In the genomic region with DNA sequence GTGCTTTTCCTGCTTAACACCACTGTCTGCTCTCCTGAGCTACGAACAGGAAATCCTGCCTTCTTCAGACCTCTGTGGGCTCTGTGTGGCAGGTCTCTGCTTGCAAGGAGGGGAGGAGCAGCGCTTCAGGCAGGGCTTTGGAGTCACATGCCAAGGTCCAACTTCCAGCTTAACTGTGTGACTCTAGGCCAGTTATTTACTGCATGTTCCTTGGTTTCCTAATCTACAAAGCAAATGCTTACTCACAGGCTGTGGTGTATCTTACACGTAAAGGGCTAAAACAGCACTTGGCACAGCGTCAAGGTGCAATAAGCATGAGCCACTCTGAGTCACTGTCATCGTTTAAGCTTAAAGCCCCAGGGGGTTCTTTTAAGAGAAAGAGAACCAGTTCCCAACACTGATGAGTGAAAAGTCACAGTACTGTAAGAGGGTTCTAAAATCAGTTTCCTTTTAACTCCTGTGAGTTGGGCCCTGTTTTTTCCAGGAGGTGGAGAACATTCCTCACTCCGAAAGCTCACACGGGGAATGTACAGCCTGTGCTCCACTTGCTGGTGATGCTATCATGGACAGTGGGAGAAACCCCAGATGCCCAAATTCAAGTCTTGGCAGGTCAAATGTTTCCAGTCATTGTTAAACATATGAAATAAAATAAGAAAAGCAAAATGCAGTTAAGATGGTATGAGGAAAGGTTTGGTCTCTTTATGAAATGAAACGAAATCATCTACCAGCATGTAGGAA, we compare ENCODE assay signal across 8 cellular contexts. TPM values are rescaled to one million over a fixed set of nuclear protein-coding genes. Genes with fewer than 3 reads are reported as not detected.
DNase-seq lines count a peak whose midpoint lies in the region; ATAC-seq and TF ChIP-seq lines count a peak whose summit lies in the region.

No MANE protein-coding gene starts in this region.

- no peak overlapping the region for H3K4me2 ChIP-seq in GM23338

- H3K27me3 Mint-ChIP-seq in GM23338 (ENCODE audit: insufficient read depth, low read depth, poor library complexity) (peaks cover 2% of the 10 kb centered on the region), endothelial cell (ENCODE audit: unreplicated experiment) (no peaks in the 10 kb centered on the region)
- H3K27me3 Mint-ChIP-seq in activated CD4-positive, alpha-beta T cell treated with anti-CD3 and anti-CD28 coated beads for 36 hours: no peaks in the 10 kb centered on the region

- peaks cover 11% of the 10 kb centered on the region for H3K36me3 ChIP-seq in GM23338 (ENCODE audit: insufficient read depth)

- TF ChIP-seq CTCF in GM23338 (conservative IDR thresholded peaks at IDR 0.05; ENCODE audit: low read depth in 2 of 2) (no peak), endothelial cell (IDR thresholded peaks at IDR 0.05; ENCODE audit: unreplicated experiment) (no peak)

- H3K4me1 ChIP-seq in GM23338 (ENCODE audit: insufficient read depth): no peaks in the 10 kb centered on the region

- ATAC-seq in GM23338: no peak
- peak; percentile 96 for ATAC-seq in activated CD4-positive, alpha-beta T cell treated with anti-CD3 and anti-CD28 coated beads for 36 hours

- no peaks in the 10 kb centered on the region for H3K27me3 ChIP-seq in GM23338 (ENCODE audit: insufficient read depth)

- peaks cover 28% of the 10 kb centered on the region for H3K36me3 Mint-ChIP-seq in GM23338 (ENCODE audit: low read depth)
- H3K36me3 Mint-ChIP-seq in activated CD4-positive, alpha-beta T cell treated with anti-CD3 and anti-CD28 coated beads for 36 hours (ENCODE audit: low read depth): peaks cover 41% of the 10 kb centered on the region
- H3K36me3 Mint-ChIP-seq in endothelial cell (ENCODE audit: low read depth, unreplicated experiment): peaks cover 21% of the 10 kb centered on the region

- CTCF ChIA-PET in activated CD4-positive, alpha-beta T cell treated with anti-CD3 and anti-CD28 coated beads for 36 hours (lab: Charles Lee): interaction anchor here (0.5 to 2.7 kb wide), 8 partner anchors 9 to 457 kb away, joined by 3 to 10 read pairs (median 4); no protein-coding TSS in a partner anchor

- H3K9me2 ChIP-seq in GM23338 (ENCODE audit: insufficient read depth): no peaks in the 10 kb centered on the region

- no peak overlapping the region for H3K4me3 ChIP-seq in GM23338

- no peaks in the 10 kb centered on the region for H3F3A ChIP-seq in GM23338 (replicated peaks; ENCODE audit: low read depth)

- intact Hi-C loops in activated CD4-positive, alpha-beta T cell treated with anti-CD3 and anti-CD28 coated beads for 36 hours (cut with DNase I, micrococcal nuclease): loop anchor here (1.0 to 5.0 kb wide), 3 partner anchors 15 to 79 kb away; no protein-coding TSS in a partner anchor

- POLR2A ChIA-PET in activated CD4-positive, alpha-beta T cell treated with anti-CD3 and anti-CD28 coated beads for 36 hours (lab: Charles Lee): no interaction called here

- H3K79me2 ChIP-seq in GM23338 (replicated peaks; ENCODE audit: insufficient read depth): no peaks in the 10 kb centered on the region

- no peaks in the 10 kb centered on the region for H3K4me1 Mint-ChIP-seq in GM23338
- H3K4me1 Mint-ChIP-seq in activated CD4-positive, alpha-beta T cell treated with anti-CD3 and anti-CD28 coated beads for 36 hours: peaks cover 29% of the 10 kb centered on the region
- H3K4me1 Mint-ChIP-seq in endothelial cell (ENCODE audit: unreplicated experiment): peaks cover 52% of the 10 kb centered on the region

- H3K27ac ChIP-seq in GM23338 (ENCODE audit: low read depth) (peak overlapping the region; percentile 79; the same call in 1 of the 2 replicates), temporal lobe (ENCODE audit: low read depth, low read length) (peak overlapping the region; percentile 90)

- no peak overlapping the region for H3K4me3 Mint-ChIP-seq in GM23338
- H3K4me3 Mint-ChIP-seq in activated CD4-positive, alpha-beta T cell treated with anti-CD3 and anti-CD28 coated beads for 36 hours: no peak overlapping the region
- H3K4me3 Mint-ChIP-seq in endothelial cell (ENCODE audit: unreplicated experiment): no peak overlapping the region

- DNase-seq in EL (peak; percentile 100), GM23338 (ENCODE audit: low spot score) (no peak), M059J (ENCODE audit: low read depth) (peak; percentile 100), endothelial cell (ENCODE audit: low spot score) (peak; percentile 44), myocyte (ENCODE audit: low read depth) (peak; percentile 97), mesenteric fat pad (ENCODE audit: low spot score) (no peak)
- peak; percentile 87 for DNase-seq in activated CD4-positive, alpha-beta T cell treated with anti-CD3 and anti-CD28 coated beads for 36 hours

- H3K9me3 Mint-ChIP-seq in GM23338 (no peaks in the 10 kb centered on the region), endothelial cell (ENCODE audit: unreplicated experiment) (no peaks in the 10 kb centered on the region)
- no peaks in the 10 kb centered on the region for H3K9me3 Mint-ChIP-seq in activated CD4-positive, alpha-beta T cell treated with anti-CD3 and anti-CD28 coated beads for 36 hours (ENCODE audit: low read depth)

- H3K27ac Mint-ChIP-seq in GM23338 (no peak overlapping the region), endothelial cell (ENCODE audit: unreplicated experiment) (peak overlapping the region; percentile 98)
- peak overlapping the region; percentile 84 for H3K27ac Mint-ChIP-seq in activated CD4-positive, alpha-beta T cell treated with anti-CD3 and anti-CD28 coated beads for 36 hours

- 0 out of 2 replicates have a peak, but pooled peaks cover under 1% of the 10 kb centered on the region for H4K20me1 ChIP-seq in GM23338 (replicated peaks; ENCODE audit: insufficient read depth)

- no peak overlapping the region for H2AFZ ChIP-seq in GM23338

TF ChIP-seq in GM23338, 12 proteins besides CTCF, POLR2A, EP300 and RAD21 (continues in another document):
- TF ChIP-seq EZH2phosphoT487 (IDR thresholded peaks at IDR 0.05; ENCODE audit: unreplicated experiment) (no peak), ZNF331 (CRISPR knock-in tag; IDR thresholded peaks at IDR 0.05; ENCODE audit: low read depth) (no peak)
- TF ChIP-seq, protein P1, sequence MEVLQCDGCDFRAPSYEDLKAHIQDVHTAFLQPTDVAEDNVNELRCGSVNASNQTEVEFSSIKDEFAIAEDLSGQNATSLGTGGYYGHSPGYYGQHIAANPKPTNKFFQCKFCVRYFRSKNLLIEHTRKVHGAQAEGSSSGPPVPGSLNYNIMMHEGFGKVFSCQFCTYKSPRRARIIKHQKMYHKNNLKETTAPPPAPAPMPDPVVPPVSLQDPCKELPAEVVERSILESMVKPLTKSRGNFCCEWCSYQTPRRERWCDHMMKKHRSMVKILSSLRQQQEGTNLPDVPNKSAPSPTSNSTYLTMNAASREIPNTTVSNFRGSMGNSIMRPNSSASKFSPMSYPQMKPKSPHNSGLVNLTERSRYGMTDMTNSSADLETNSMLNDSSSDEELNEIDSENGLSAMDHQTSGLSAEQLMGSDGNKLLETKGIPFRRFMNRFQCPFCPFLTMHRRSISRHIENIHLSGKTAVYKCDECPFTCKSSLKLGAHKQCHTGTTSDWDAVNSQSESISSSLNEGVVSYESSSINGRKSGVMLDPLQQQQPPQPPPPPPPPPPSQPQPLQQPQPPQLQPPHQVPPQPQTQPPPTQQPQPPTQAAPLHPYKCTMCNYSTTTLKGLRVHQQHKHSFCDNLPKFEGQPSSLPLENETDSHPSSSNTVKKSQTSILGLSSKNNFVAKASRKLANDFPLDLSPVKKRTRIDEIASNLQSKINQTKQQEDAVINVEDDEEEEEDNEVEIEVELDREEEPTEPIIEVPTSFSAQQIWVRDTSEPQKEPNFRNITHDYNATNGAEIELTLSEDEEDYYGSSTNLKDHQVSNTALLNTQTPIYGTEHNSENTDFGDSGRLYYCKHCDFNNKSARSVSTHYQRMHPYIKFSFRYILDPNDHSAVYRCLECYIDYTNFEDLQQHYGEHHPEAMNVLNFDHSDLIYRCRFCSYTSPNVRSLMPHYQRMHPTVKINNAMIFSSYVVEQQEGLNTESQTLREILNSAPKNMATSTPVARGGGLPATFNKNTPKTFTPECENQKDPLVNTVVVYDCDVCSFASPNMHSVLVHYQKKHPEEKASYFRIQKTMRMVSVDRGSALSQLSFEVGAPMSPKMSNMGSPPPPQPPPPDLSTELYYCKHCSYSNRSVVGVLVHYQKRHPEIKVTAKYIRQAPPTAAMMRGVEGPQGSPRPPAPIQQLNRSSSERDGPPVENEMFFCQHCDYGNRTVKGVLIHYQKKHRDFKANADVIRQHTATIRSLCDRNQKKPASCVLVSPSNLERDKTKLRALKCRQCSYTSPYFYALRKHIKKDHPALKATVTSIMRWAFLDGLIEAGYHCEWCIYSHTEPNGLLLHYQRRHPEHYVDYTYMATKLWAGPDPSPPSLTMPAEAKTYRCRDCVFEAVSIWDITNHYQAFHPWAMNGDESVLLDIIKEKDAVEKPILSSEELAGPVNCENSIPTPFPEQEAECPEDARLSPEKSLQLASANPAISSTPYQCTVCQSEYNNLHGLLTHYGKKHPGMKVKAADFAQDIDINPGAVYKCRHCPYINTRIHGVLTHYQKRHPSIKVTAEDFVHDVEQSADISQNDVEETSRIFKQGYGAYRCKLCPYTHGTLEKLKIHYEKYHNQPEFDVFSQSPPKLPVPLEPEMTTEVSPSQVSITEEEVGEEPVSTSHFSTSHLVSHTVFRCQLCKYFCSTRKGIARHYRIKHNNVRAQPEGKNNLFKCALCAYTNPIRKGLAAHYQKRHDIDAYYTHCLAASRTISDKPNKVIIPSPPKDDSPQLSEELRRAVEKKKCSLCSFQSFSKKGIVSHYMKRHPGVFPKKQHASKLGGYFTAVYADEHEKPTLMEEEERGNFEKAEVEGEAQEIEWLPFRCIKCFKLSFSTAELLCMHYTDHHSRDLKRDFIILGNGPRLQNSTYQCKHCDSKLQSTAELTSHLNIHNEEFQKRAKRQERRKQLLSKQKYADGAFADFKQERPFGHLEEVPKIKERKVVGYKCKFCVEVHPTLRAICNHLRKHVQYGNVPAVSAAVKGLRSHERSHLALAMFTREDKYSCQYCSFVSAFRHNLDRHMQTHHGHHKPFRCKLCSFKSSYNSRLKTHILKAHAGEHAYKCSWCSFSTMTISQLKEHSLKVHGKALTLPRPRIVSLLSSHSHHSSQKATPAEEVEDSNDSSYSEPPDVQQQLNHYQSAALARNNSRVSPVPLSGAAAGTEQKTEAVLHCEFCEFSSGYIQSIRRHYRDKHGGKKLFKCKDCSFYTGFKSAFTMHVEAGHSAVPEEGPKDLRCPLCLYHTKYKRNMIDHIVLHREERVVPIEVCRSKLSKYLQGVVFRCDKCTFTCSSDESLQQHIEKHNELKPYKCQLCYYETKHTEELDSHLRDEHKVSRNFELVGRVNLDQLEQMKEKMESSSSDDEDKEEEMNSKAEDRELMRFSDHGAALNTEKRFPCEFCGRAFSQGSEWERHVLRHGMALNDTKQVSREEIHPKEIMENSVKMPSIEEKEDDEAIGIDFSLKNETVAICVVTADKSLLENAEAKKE (CRISPR knock-in tag; IDR thresholded peaks at IDR 0.05): no peak

RNA-seq across cellular contexts. Expression of a gene that starts 54.1 kb away (rescaled TPM):
- 121 and 140 TPM in 2 replicates for total RNA-seq in GM23338 (2014; rRNA removed; shearing (Covaris generic))
- 37.9 and 38.3 TPM in 2 replicates for polyA plus RNA-seq in GM23338 (2016; fragmentation: Nextera tagmentation; extraction: Ambion mirVana)
- 47.3 and 80.5 TPM in 2 replicates for total RNA-seq in M059J (2014; rRNA removed; shearing (Covaris generic))
- total RNA-seq in activated CD4-positive, alpha-beta T cell treated with anti-CD3 and anti-CD28 coated beads for 36 hours: 1 to 10 TPM in 1 of 2 experiments, under 1 TPM in 1; 0.98 to 1.7 TPM
- 182 TPM for total RNA-seq in endothelial cell (ENCODE audit: unreplicated experiment)
- 104 and 128 TPM in 2 replicates for total RNA-seq in myocyte
- polyA plus RNA-seq in myocyte (2012): 81.2 TPM
- total RNA-seq in temporal lobe: 17.2 TPM
- total RNA-seq in mesenteric fat pad: 86.5 TPM

Comparison
In these comparisons a context has a peak if more than half of its experiments do, and no peak if none do; other contexts are left out.
1. DNase-seq: peak in EL (single experiment), M059J (single experiment), activated CD4-positive, alpha-beta T cell treated with anti-CD3 and anti-CD28 coated beads for 36 hours (single experiment), endothelial cell (single experiment) and myocyte (single experiment); none in GM23338 (single experiment) and mesenteric fat pad (single experiment).